In genomic region chr1:24294228-24294672, GRCh38 we compare ENCODE assay signal across 12 cellular contexts. TPM values are rescaled to one million over a fixed set of nuclear protein-coding genes. Genes with fewer than 3 reads are reported as not detected.
DNase-seq lines count a peak whose midpoint lies in the region; ATAC-seq and TF ChIP-seq lines count a peak whose summit lies in the region.
"Had no signal": no experiment of that assay in that cellular context is flagged by ENCODE, and none has a peak within 500 bp of the region (broad histone marks: within the 10 kb centered on the region; RNA-seq: fewer than 3 reads in every experiment).

No MANE protein-coding gene starts in this region.

- ATAC-seq in right cardiac atrium = no peak
- no peak for ATAC-seq in Right ventricle myocardium superior (ENCODE audit: poor library complexity)

- no peaks in the 10 kb centered on the region for H3K79me1 ChIP-seq in mesendoderm (ENCODE audit: low read length)

- in situ Hi-C loops in mammary epithelial cell (cut with MboI; ENCODE audit: low sequenced_read_pairs in 2 of 2) = no loop called here

- H2AK5ac ChIP-seq in mesendoderm (ENCODE audit: low read length) = peak overlapping the region; percentile 16

- H3K4me3 ChIP-seq in right cardiac atrium (ENCODE audit: low read length) (no peak overlapping the region), mammary epithelial cell (replicated peaks in 1 of 3; ENCODE audit: insufficient read depth in 1 of 3, low read depth in 2 of 3, low read length in 3 of 3) (no peak overlapping the region), mesendoderm (ENCODE audit: low read length) (no peak overlapping the region), testis (no peak overlapping the region), BE2C (ENCODE audit: low read depth, low read length) (no peak overlapping the region)
- H3K4me3 ChIP-seq: thoracic aorta had no signal

- DNase-seq in right cardiac atrium (no peak), Right ventricle myocardium superior (no peak), mammary epithelial cell (peak; percentile 98), mesendoderm (peak; percentile 46), testis (no peak), NCI-H1092 treated with DMSO at 0.1 percent for 48 hours (lab: John Stamatoyannopoulos, UW) (no peak), BE2C (no peak)
- DNase-seq in stimulated activated CD4-positive, alpha-beta T cell treated with anti-CD3 and anti-CD28 coated beads, Interleukin-15, amount 100 ng/mL, for 24 hours = no peak
- DNase-seq: CD4-positive, alpha-beta T cell had no signal

- CTCF ChIA-PET in mammary epithelial cell (lab: Charles Lee; ENCODE audit: low non-redundant PET) = interaction anchor here (0.5 to 1.6 kb wide), 3 partner anchors 90 to 222 kb away, joined by 4 to 13 read pairs (median 4); no protein-coding TSS in a partner anchor

- intact Hi-C loops in right cardiac atrium (cut with DNase I) = no loop called here
- intact Hi-C loops in Right ventricle myocardium superior (cut with DNase I) = no loop called here
- intact Hi-C loops in mammary epithelial cell (cut with micrococcal nuclease) = loop anchor here (1.0 to 5.0 kb wide), 4 partner anchors 15 to 142 kb away; no protein-coding TSS in a partner anchor
- intact Hi-C loops in testis (cut with DNase I; ENCODE audit: low total_unique reads) = no loop called here

- peak overlapping the region; percentile 63 for H3K9ac ChIP-seq in mammary epithelial cell (ENCODE audit: insufficient read depth, low read length)
- H3K9ac ChIP-seq in mesendoderm (ENCODE audit: low read length) = no peak overlapping the region

- peak overlapping the region; percentile 6 for H4K8ac ChIP-seq in mesendoderm (ENCODE audit: low read depth, low read length)

- H3K79me2 ChIP-seq in mammary epithelial cell (ENCODE audit: insufficient read depth, low read length) (no peaks in the 10 kb centered on the region), mesendoderm (ENCODE audit: control insufficient read depth, insufficient read depth, low read length) (no peaks in the 10 kb centered on the region)

- H3K4ac ChIP-seq in mesendoderm (ENCODE audit: low read depth, low read length) = no peak overlapping the region

- H2BK15ac ChIP-seq in mesendoderm (replicated peaks; ENCODE audit: low read depth) = no peak overlapping the region

- 79% methylated on average over 9 of the region's 9 CpGs for WGBS in right cardiac atrium
- 28% methylated on average over 9 of the region's 9 CpGs for WGBS in mammary epithelial cell (ENCODE audit: low coverage, missing lambda C conversion rate)
- no CpG with 5 or more reads among the region's 9 CpGs for WGBS in mesendoderm (ENCODE audit: extremely low coverage, insufficient coverage, low lambda C conversion rate)
- WGBS in testis, 2 donors = 89 to 90% methylated on average over 9 of the region's 9 CpGs

- H4K20me1 ChIP-seq in mammary epithelial cell (ENCODE audit: insufficient read depth, low read length) = no peaks in the 10 kb centered on the region

- TF ChIP-seq CTCF in mammary epithelial cell (conservative IDR thresholded peaks at IDR 0.05 in 1 of 2, IDR thresholded peaks at IDR 0.05 in 1 of 2; ENCODE audit: extremely low read depth in 1 of 2, insufficient read depth in 1 of 2, low read depth in 1 of 2, low read length in 2 of 2) (no peak), testis (IDR thresholded peaks at IDR 0.05) (no peak), BE2C (IDR thresholded peaks at IDR 0.05; ENCODE audit: low read depth, low read length) (no peak)

- H4K5ac ChIP-seq in mesendoderm (ENCODE audit: low read length) = no peak overlapping the region

- peak overlapping the region; percentile 24 for H2AFZ ChIP-seq in mammary epithelial cell (ENCODE audit: low read depth, low read length)

- H3K23ac ChIP-seq in mesendoderm (ENCODE audit: low read length) = no peak overlapping the region

- no peak overlapping the region for H2BK120ac ChIP-seq in mesendoderm (ENCODE audit: low read depth, low read length)

- no peak for TF ChIP-seq POLR2A in testis (IDR thresholded peaks at IDR 0.05)

- peak overlapping the region; percentile 65 for H3K4me2 ChIP-seq in mammary epithelial cell (ENCODE audit: insufficient read depth, low read depth, low read length)
- H3K4me2 ChIP-seq in mesendoderm (ENCODE audit: low read length) = no peak overlapping the region

- no peak overlapping the region for H3K18ac ChIP-seq in mesendoderm (ENCODE audit: low read length)

- H2BK5ac ChIP-seq in mesendoderm (ENCODE audit: low read length) = no peak overlapping the region

- H3K36me3 ChIP-seq in mammary epithelial cell (ENCODE audit: insufficient read depth, low read length) = no peaks in the 10 kb centered on the region
- H3K36me3 ChIP-seq in mesendoderm (ENCODE audit: control insufficient read depth, insufficient read depth, low read length) = no peaks in the 10 kb centered on the region
- H3K36me3 ChIP-seq in testis (ENCODE audit: low read depth, missing control alignments) = no peaks in the 10 kb centered on the region
- no peaks in the 10 kb centered on the region for H3K36me3 ChIP-seq in BE2C
- H3K36me3 ChIP-seq: thoracic aorta had no signal

- H3K4me1 ChIP-seq in right cardiac atrium (ENCODE audit: control insufficient read depth, insufficient read depth, low read length) (no peaks in the 10 kb centered on the region), mammary epithelial cell (ENCODE audit: insufficient read depth, low read length) (peaks cover 48% of the 10 kb centered on the region), mesendoderm (ENCODE audit: control insufficient read depth, low read depth, low read length) (peaks cover 6% of the 10 kb centered on the region), testis (peaks cover 14% of the 10 kb centered on the region), BE2C (no peaks in the 10 kb centered on the region)

- H3K27me3 ChIP-seq in right cardiac atrium (ENCODE audit: control insufficient read depth, insufficient read depth) (no peaks in the 10 kb centered on the region), mammary epithelial cell (ENCODE audit: insufficient read depth, low read length) (no peaks in the 10 kb centered on the region), mesendoderm (ENCODE audit: insufficient read depth, low read length, poor library complexity) (no peaks in the 10 kb centered on the region), testis (no peaks in the 10 kb centered on the region), BE2C (no peaks in the 10 kb centered on the region)

- dilution Hi-C loops in mammary epithelial cell (cut with HindIII; ENCODE audit: low sequenced_read_pairs) = no loop called here

- H3K56ac ChIP-seq in mesendoderm (ENCODE audit: low read length) = no peak overlapping the region

- BruUV-seq in mammary epithelial cell (replicated peaks; lab: Mats Ljungman, UMichigan) = no TSS peak

- H3K9me3 ChIP-seq in right cardiac atrium (ENCODE audit: control insufficient read depth, low read length) (no peaks in the 10 kb centered on the region), mammary epithelial cell (replicated peaks; ENCODE audit: insufficient read depth, low read length) (no peaks in the 10 kb centered on the region), testis (no peaks in the 10 kb centered on the region), BE2C (no peaks in the 10 kb centered on the region)
- H3K9me3 ChIP-seq: thoracic aorta had no signal

- peak overlapping the region; percentile 26 for H3K27ac ChIP-seq in right cardiac atrium (ENCODE audit: low read length)
- peak overlapping the region; percentile 96 for H3K27ac ChIP-seq in mammary epithelial cell (ENCODE audit: insufficient read depth, low read depth, low read length)
- no peak overlapping the region for H3K27ac ChIP-seq in mesendoderm (ENCODE audit: low read depth, low read length)
- H3K27ac ChIP-seq in testis = no peak overlapping the region
- H3K27ac ChIP-seq: thoracic aorta had no signal

RNA-seq across cellular contexts. Expression of gene GRHL3, which starts 24.9 kb away (rescaled TPM):
- 1 to 10 TPM in 1 of 4 donors, under 1 TPM in 2, not detected in 1; 0.39 to 1.7 (median 0.85) TPM for total RNA-seq in right cardiac atrium
- polyA plus RNA-seq in right cardiac atrium = not detected
- not detected for total RNA-seq in Right ventricle myocardium superior
- 10 to 100 TPM in 1 of 2 donors, 1 to 10 TPM in 1; 1.3 to 15.3 TPM for total RNA-seq in mammary epithelial cell
- 3.5 TPM for polyA plus RNA-seq in mammary epithelial cell
- polyA minus RNA-seq in mammary epithelial cell = 1.1 TPM
- polyA plus RNA-seq in mesendoderm (2013, experiment 1 of 2) = 0.86 TPM
- 0.97 TPM for polyA plus RNA-seq in mesendoderm (2013, experiment 2 of 2)
- total RNA-seq in testis = 1 to 10 TPM; 2.7 to 3.2 TPM
- 9.5 TPM for polyA plus RNA-seq in testis (ENCODE audit: insufficient read depth, low read depth, low replicate concordance)
- not detected for polyA plus RNA-seq in BE2C (2012; ENCODE audit: insufficient read depth, insufficient read length, low read depth)
- total RNA-seq: CD4-positive, alpha-beta T cell; T-helper 2 cell treated with Interferon-gamma antibody and Interleukin-4, amounts not matched to agents 100 ng/mL and 5 ng/mL, for 36 hours had no signal
- polyA plus RNA-seq: neural cell had no signal

Comparison
In these comparisons a context has a peak if more than half of its experiments do, and no peak if none do; other contexts are left out.
1. DNase-seq: peak in mammary epithelial cell (single experiment) and mesendoderm (single experiment); none in right cardiac atrium (0 of 3), Right ventricle myocardium superior (single experiment), testis (single experiment), NCI-H1092 treated with DMSO at 0.1 percent for 48 hours (single experiment), BE2C (single experiment) and stimulated activated CD4-positive, alpha-beta T cell treated with anti-CD3 and anti-CD28 coated beads, Interleukin-15, amount 100 ng/mL, for 24 hours (single experiment).
2. H3K27ac ChIP-seq: peak in right cardiac atrium (single experiment) and mammary epithelial cell (single experiment); none in mesendoderm (single experiment) and testis (0 of 2).